8 cellular contexts compared by ENCODE assay signal in genomic region chr11:114439229-114440120, GRCh38. TPM values are rescaled to one million over a fixed set of nuclear protein-coding genes. Genes with fewer than 3 reads are reported as not detected.
DNase-seq lines count a peak whose midpoint lies in the region; ATAC-seq and TF ChIP-seq lines count a peak whose summit lies in the region.

TSS of gene REXO2 (plus strand) at chr11:114439467. CDS start at chr11:114439529, 62 bp downstream.

- TF ChIP-seq POLR2A in GM10847 (IDR thresholded peaks at IDR 0.05; ENCODE audit: extremely low read depth, insufficient read length) (peak; percentile 28), testis (IDR thresholded peaks at IDR 0.05) (no peak)

- TF ChIP-seq CTCF in omental fat pad (IDR thresholded peaks at IDR 0.05) (no peak), testis (IDR thresholded peaks at IDR 0.05) (peak in 1 of 3 experiments; percentile 20)

- no peaks in the 10 kb centered on the region for H3K27me3 ChIP-seq in testis

- DNase-seq in NCI-H1092 treated with DMSO at 0.1 percent for 48 hours (lab: John Stamatoyannopoulos, UW) (peak; percentile 95), SKM-1 (lab: John Stamatoyannopoulos, UW; ENCODE audit: unreplicated experiment) (peak; percentile 88), glomerular endothelial cell (ENCODE audit: extremely low read depth, low read depth, low spot score) (peak; percentile 67), omental fat pad (ENCODE audit: low spot score) (peak; percentile 85), testis (peak; percentile 98)
- peak; percentile 87 to 92 for DNase-seq in activated naive CD4-positive, alpha-beta T cell treated with anti-CD3 and anti-CD28 coated beads, Interleukin-2, amount 50 U/mL, for 72 hours (ENCODE audit: low spot score in 2 of 2)

- no peaks in the 10 kb centered on the region for H3K36me3 ChIP-seq in testis (ENCODE audit: low read depth, missing control alignments)

- no peaks in the 10 kb centered on the region for H3K9me3 ChIP-seq in testis

- ATAC-seq in HG02610 (IDR thresholded peaks at IDR 0.05; ENCODE audit: unreplicated experiment) (peak; percentile 99), omental fat pad (ENCODE audit: low FRiP score) (peak; percentile 98)
- ATAC-seq in activated naive CD4-positive, alpha-beta T cell treated with anti-CD3 and anti-CD28 coated beads, Interleukin-2, amount 50 U/mL, for 72 hours, result peak; percentile 93 to 95

- H3K4me1 ChIP-seq in testis, result peaks cover 14% of the 10 kb centered on the region

- intact Hi-C loops in testis (cut with DNase I; ENCODE audit: low total_unique reads), result no loop called here

- H3K27ac ChIP-seq in testis, result peak within 1 kb of the TSS; percentile 90 to 91

- H3K9me3 Mint-ChIP-seq in activated naive CD4-positive, alpha-beta T cell treated with anti-CD3 and anti-CD28 coated beads, Interleukin-2, amount 50 U/mL, for 72 hours, result no peaks in the 10 kb centered on the region

- peaks cover 20 to 32% of the 10 kb centered on the region in 2 donors for H3K36me3 Mint-ChIP-seq in activated naive CD4-positive, alpha-beta T cell treated with anti-CD3 and anti-CD28 coated beads, Interleukin-2, amount 50 U/mL, for 72 hours

- peak within 1 kb of the TSS; percentile 96 to 99 for H3K27ac Mint-ChIP-seq in activated naive CD4-positive, alpha-beta T cell treated with anti-CD3 and anti-CD28 coated beads, Interleukin-2, amount 50 U/mL, for 72 hours

- peak within 1 kb of the TSS; percentile 87 to 98 for H3K4me3 ChIP-seq in testis

- 0% methylated on average over 22 to 64 of the region's 64 CpGs for WGBS in testis, 2 donors

RNA-seq across cellular contexts. Expression of gene REXO2, which starts in this region (rescaled TPM):
- 10 to 100 TPM; 63.4 to 84.8 TPM for total RNA-seq in activated naive CD4-positive, alpha-beta T cell treated with anti-CD3 and anti-CD28 coated beads, Interleukin-2, amount 50 U/mL, for 72 hours
- total RNA-seq in glomerular endothelial cell (137 and 198 TPM in 2 replicates), omental fat pad (100 to 1,000 TPM in 3 of 4 donors, 10 to 100 TPM in 1; 87.3 to 154 (median 106) TPM), testis (10 to 100 TPM; 87.1 to 92.7 TPM)
- polyA plus RNA-seq in testis (ENCODE audit: insufficient read depth, low read depth, low replicate concordance), result 141 TPM

Comparison
In these comparisons a context has a peak if more than half of its experiments do, and no peak if none do; other contexts are left out.
1. Peak in every context shown above with its lines: DNase-seq, ATAC-seq, H3K4me3 ChIP-seq and H3K27ac ChIP-seq.